18 cellular contexts compared by ENCODE assay signal in genomic region chr11:78525720-78526119, GRCh38. TPM values are rescaled to one million over a fixed set of nuclear protein-coding genes. Genes with fewer than 3 reads are reported as not detected.
DNase-seq lines count a peak whose midpoint lies in the region; ATAC-seq, FAIRE-seq and TF ChIP-seq lines count a peak whose summit lies in the region.
"Had no signal": no experiment of that assay in that cellular context is flagged by ENCODE, and none has a peak within 500 bp of the region (broad histone marks: within the 10 kb centered on the region; RNA-seq: fewer than 3 reads in every experiment).

No MANE protein-coding gene starts in this region.

- no peak overlapping the region for H3K4me3 Mint-ChIP-seq in glutamatergic neuron (ENCODE audit: unreplicated experiment)
- H3K4me3 Mint-ChIP-seq: CD4-positive, alpha-beta memory T cell; HFFc6 had no signal

- H3K27me3 ChIP-seq in RWPE2 (ENCODE audit: insufficient read depth, poor library complexity, severe bottlenecking): no peaks in the 10 kb centered on the region
- H3K27me3 ChIP-seq: BE2C had no signal

- peaks cover 6% of the 10 kb centered on the region for H3K36me3 ChIP-seq in RWPE2 (ENCODE audit: low read depth)

- intact Hi-C loops in sciatic nerve (cut with DNase I): no loop called here

- peak overlapping the region; percentile 6 for H3K27ac ChIP-seq in RWPE2 (ENCODE audit: poor library complexity, severe bottlenecking)
- H3K27ac ChIP-seq: A549, C4-2B had no signal

- no peak for FAIRE-seq in frontal cortex (lab: Jason Lieb, UNC)
- FAIRE-seq: A549 had no signal

- H3K4me1 Mint-ChIP-seq in glutamatergic neuron (ENCODE audit: low read depth, unreplicated experiment): no peaks in the 10 kb centered on the region

- no peaks in the 10 kb centered on the region for H3K9me3 Mint-ChIP-seq in glutamatergic neuron (ENCODE audit: unreplicated experiment)
- H3K9me3 Mint-ChIP-seq: CD4-positive, alpha-beta memory T cell; HFFc6 had no signal

- no peaks in the 10 kb centered on the region for H3K36me3 Mint-ChIP-seq in glutamatergic neuron (ENCODE audit: unreplicated experiment)

- TF ChIP-seq CTCF in RWPE2 (IDR thresholded peaks at IDR 0.05; ENCODE audit: poor library complexity, severe bottlenecking) (no peak), glutamatergic neuron (IDR thresholded peaks at IDR 0.05; ENCODE audit: partially characterized antibody, unreplicated experiment) (no peak)

- H3K27ac Mint-ChIP-seq in glutamatergic neuron (ENCODE audit: unreplicated experiment): peak overlapping the region; percentile 44
- H3K27ac Mint-ChIP-seq: CD4-positive, alpha-beta memory T cell; HFFc6 had no signal

- peak; percentile 12 for DNase-seq in HS-27A (ENCODE audit: low read depth)
- DNase-seq in RWPE2 (ENCODE audit: low spot score): no peak
- DNase-seq in glutamatergic neuron: no peak
- no peak for DNase-seq in sciatic nerve (ENCODE audit: low spot score)
- no peak for DNase-seq in stimulated activated CD4-positive, alpha-beta T cell treated with anti-CD3 and anti-CD28 coated beads, Interleukin-1b, Interleukin-23, amount 100 ng/mL, for 48 hours
- no peak for DNase-seq in frontal cortex (ENCODE audit: low spot score in 2 of 2)
- DNase-seq in cerebellar nuclear complex (lab: John Stamatoyannopoulos, UW): no peak
- DNase-seq: BE2C; CD4-positive, alpha-beta memory T cell; COR-L47; DMS53; GF-D8; HCEC 1CT; HFFc6; IMR-90 had no signal

- no peaks in the 10 kb centered on the region for H3K9me3 ChIP-seq in RWPE2 (ENCODE audit: severe bottlenecking)
- H3K9me3 ChIP-seq: A549, BE2C had no signal

- peaks cover 18% of the 10 kb centered on the region for H3K4me1 ChIP-seq in RWPE2 (ENCODE audit: insufficient read depth, poor library complexity, severe bottlenecking)
- H3K4me1 ChIP-seq: BE2C had no signal

- H3K27me3 Mint-ChIP-seq in glutamatergic neuron (ENCODE audit: unreplicated experiment): no peaks in the 10 kb centered on the region
- H3K27me3 Mint-ChIP-seq: CD4-positive, alpha-beta memory T cell had no signal

- ATAC-seq in RWPE2 (ENCODE audit: low read depth) (peak; percentile 67), sciatic nerve (peak; percentile 66), HG03439 (IDR thresholded peaks at IDR 0.05; ENCODE audit: unreplicated experiment) (no peak)
- ATAC-seq: A549 had no signal

- H3K4me3 ChIP-seq in RWPE2 (ENCODE audit: severe bottlenecking): no peak overlapping the region
- H3K4me3 ChIP-seq: A549 had no signal

RNA-seq across cellular contexts. Expression of gene NARS2, which starts 48.9 kb away (rescaled TPM):
- 21.1 TPM for total RNA-seq in glutamatergic neuron (ENCODE audit: unreplicated experiment)
- total RNA-seq in sciatic nerve: 15.0 TPM
- 39.5 TPM for total RNA-seq in frontal cortex
